Comparison of ENCODE assay signal across 1 cellular context in genomic region chr12:93148412-93148811, GRCh38.
TF ChIP-seq lines count a peak whose summit lies in the region.

No MANE protein-coding gene starts in this region.

TF ChIP-seq in HEK293, 187 proteins besides CTCF, POLR2A, EP300 and RAD21:
- TF ChIP-seq ZNF362 (tag by site-specific recombination; IDR thresholded peaks at IDR 0.05) (no peak), PRDM6 (tag by site-specific recombination; IDR thresholded peaks at IDR 0.05) (0 out of 2 replicates have a peak, but pooled peaks have one; percentile 14), KLF8 (tag by site-specific recombination; IDR thresholded peaks at IDR 0.05) (no peak), KLF1 (tag by site-specific recombination; IDR thresholded peaks at IDR 0.05) (no peak), ZNF416 (tag by site-specific recombination; IDR thresholded peaks at IDR 0.05) (no peak), OVOL3 (tag by site-specific recombination; IDR thresholded peaks at IDR 0.05) (no peak)
